ENCODE assay signal across 1 cellular context in the genomic region with DNA sequence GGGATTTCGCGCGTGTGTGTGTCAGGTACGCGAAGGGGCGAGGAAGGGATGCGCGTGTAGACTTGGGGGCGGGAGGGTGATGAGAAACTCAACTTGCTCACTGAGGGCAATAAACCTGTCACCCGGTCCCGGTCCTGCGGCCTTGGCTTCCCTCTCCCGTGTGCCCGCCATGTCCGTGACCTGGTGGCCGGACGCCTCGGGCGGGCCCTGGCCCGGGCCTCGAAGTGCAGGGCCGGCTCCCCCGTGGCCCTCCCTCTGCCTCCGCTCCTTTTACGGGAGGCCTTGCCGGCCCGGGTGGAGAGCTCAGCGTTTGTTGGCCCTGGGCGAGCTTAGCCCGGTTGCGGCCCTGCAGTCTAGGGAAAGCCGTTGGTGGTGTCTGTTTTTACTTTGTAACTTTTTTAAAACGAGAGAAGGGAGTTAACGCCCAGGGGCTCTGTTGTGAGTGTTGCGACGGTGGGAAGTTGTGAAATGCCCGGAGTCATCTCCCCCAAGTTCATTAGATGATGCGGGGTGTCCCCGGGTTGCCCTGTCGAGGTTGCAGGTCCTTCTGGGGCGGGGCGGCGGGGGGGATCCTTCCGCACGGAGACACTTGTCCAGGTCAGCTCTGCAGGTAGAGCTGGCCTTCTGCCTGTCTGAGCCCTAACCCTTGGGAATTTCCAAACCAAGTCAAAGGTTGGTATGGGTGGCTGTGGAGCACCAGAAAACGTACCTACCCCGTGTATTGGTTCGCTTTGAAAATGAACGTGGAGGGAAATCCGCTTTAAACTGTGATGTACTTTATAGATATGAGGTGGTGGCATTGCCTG.
TF ChIP-seq lines count a peak whose summit lies in the region.

No MANE protein-coding gene starts in this region.

TF ChIP-seq in IMR-90, 13 proteins besides CTCF, POLR2A, EP300 and RAD21:
- TF ChIP-seq MXI1 (IDR thresholded peaks at IDR 0.05; ENCODE audit: borderline replicate concordance, low read depth, low read length), result peak; percentile 30; the same call in 1 of the 2 replicates
- TF ChIP-seq NFE2L2 (IDR thresholded peaks at IDR 0.05; ENCODE audit: low read depth, low read length), result no peak
- TF ChIP-seq CHD1 (IDR thresholded peaks at IDR 0.05; ENCODE audit: low read depth, low read length), result no peak
- TF ChIP-seq CEBPB (IDR thresholded peaks at IDR 0.05; ENCODE audit: low read depth, low read length), result peak; percentile 42
